Comparison of ENCODE assay signal across 9 cellular contexts in genomic region chr16:21277045-21277926, GRCh38. TPM values are rescaled to one million over a fixed set of nuclear protein-coding genes. Genes with fewer than 3 reads are reported as not detected.
A peak's percentile ranks its signal among the peaks of the same experiment; 100 is the strongest.
DNase-seq lines count a peak whose midpoint lies in the region; ATAC-seq, FAIRE-seq and TF ChIP-seq lines count a peak whose summit lies in the region.
"Had no signal": no experiment of that assay in that cellular context is flagged by ENCODE, and none has a peak within 500 bp of the region (broad histone marks: within the 10 kb centered on the region; RNA-seq: fewer than 3 reads in every experiment).

No MANE protein-coding gene starts in this region.

- H3K36me3 ChIP-seq in Peyer's patch (no peaks in the 10 kb centered on the region), heart right ventricle (peaks cover 0 to 25% (median 0%) of the 10 kb centered on the region in 9 donors), prostate gland (no peaks in the 10 kb centered on the region)

- no peaks in the 10 kb centered on the region for H3K9me3 ChIP-seq in Peyer's patch
- no peaks in the 10 kb centered on the region for H3K9me3 ChIP-seq in heart right ventricle
- H3K9me3 ChIP-seq in prostate gland = no peaks in the 10 kb centered on the region

- H3K27ac ChIP-seq in Peyer's patch (no peak overlapping the region), heart right ventricle (peak overlapping the region in 9 of 10 donors; percentile 14 to 94 (median 86)), prostate gland (peak overlapping the region in 1 of 2 donors; percentile 52)

- intact Hi-C loops in heart right ventricle (cut with DNase I) = loop anchor here in 2 of 10 donors (5.0 to 10.0 kb wide), 2 partner anchors 92 to 120 kb away; partner anchors contain the start of gene LDAF1 (in 1 of the 2)
- intact Hi-C loops in prostate gland (cut with DNase I) = loop anchor here (5.0 kb wide), 1 partner anchor 90 kb away; no protein-coding TSS in a partner anchor

- TF ChIP-seq POLR2A in Peyer's patch (IDR thresholded peaks at IDR 0.05) (no peak), prostate gland (IDR thresholded peaks at IDR 0.05) (no peak)

- ATAC-seq in heart right ventricle = peak; percentile 32 to 83 (median 76)
- no peak for ATAC-seq in HG02763 (IDR thresholded peaks at IDR 0.05; ENCODE audit: unreplicated experiment)

- H3K4me1 ChIP-seq in Peyer's patch = peaks cover 0 to 10% (median 0%) of the 10 kb centered on the region in 4 donors
- peaks cover 0 to 30% (median 12%) of the 10 kb centered on the region in 9 donors for H3K4me1 ChIP-seq in heart right ventricle
- no peaks in the 10 kb centered on the region for H3K4me1 ChIP-seq in prostate gland (replicated peaks)

- DNase-seq in GM19239 (ENCODE audit: insufficient read length, low spot score) = no peak
- no peak for DNase-seq in Peyer's patch
- DNase-seq in heart right ventricle = no peak
- DNase-seq in prostate gland (ENCODE audit: low spot score) = no peak
- DNase-seq in T-helper 9 cell = no peak
- no peak for DNase-seq in NCI-H1436 treated with DMSO at 0.1 percent for 48 hours (lab: John Stamatoyannopoulos, UW)
- no peak for DNase-seq in epidermal melanocyte (ENCODE audit: insufficient read length, low spot score)

- no peak for TF ChIP-seq CTCF in Peyer's patch (IDR thresholded peaks at IDR 0.05)
- peak in 2 of 9 donors; percentile 2 to 17 for TF ChIP-seq CTCF in heart right ventricle (IDR thresholded peaks at IDR 0.05)
- no peak for TF ChIP-seq CTCF in prostate gland (IDR thresholded peaks at IDR 0.05)

- WGBS in heart right ventricle, 2 donors = 53 to 57% methylated on average over 17 of the region's 17 CpGs
- WGBS in prostate gland = 65% methylated on average over 17 of the region's 17 CpGs

- H3K27me3 ChIP-seq in Peyer's patch (no peaks in the 10 kb centered on the region), heart right ventricle (peaks cover 0 to 76% (median 22%) of the 10 kb centered on the region in 7 donors), prostate gland (replicated peaks; ENCODE audit: insufficient read depth) (no peaks in the 10 kb centered on the region)

- H3K4me3 ChIP-seq in Peyer's patch (peak overlapping the region in 3 of 4 donors; percentile 42 to 53 (median 49)), heart right ventricle (peak overlapping the region; percentile 4 to 82 (median 61)), prostate gland (peak overlapping the region; percentile 36 to 45)

- FAIRE-seq in GM19239 (lab: Jason Lieb, UNC) = peak; percentile 53
- FAIRE-seq: islet of Langerhans had no signal

RNA-seq across cellular contexts. Expression of gene CRYM, which starts 0.8 kb away (rescaled TPM):
- 10 to 100 TPM in 1 of 4 donors, 1 to 10 TPM in 2, not detected in 1; 6.4 to 11.6 (median 9.1) TPM for total RNA-seq in Peyer's patch
- total RNA-seq in heart right ventricle = 100 to 1,000 TPM in 7 of 10 donors, 10 to 100 TPM in 3; 31.9 to 265 (median 186) TPM
- polyA plus RNA-seq in heart right ventricle = 10 to 100 TPM; 37.1 to 47.0 TPM
- 10 to 100 TPM; 44.3 to 59.5 TPM for total RNA-seq in prostate gland

RNA-seq across cellular contexts. Expression of gene ANKS4B, which starts 43.8 kb away (rescaled TPM):
- 100 to 1,000 TPM in 1 of 4 donors, 10 to 100 TPM in 3; 24.8 to 104 (median 90.3) TPM for total RNA-seq in Peyer's patch
- not detected for total RNA-seq in heart right ventricle
- not detected for polyA plus RNA-seq in heart right ventricle
- not detected for total RNA-seq in prostate gland

Comparison
In these comparisons a context has a peak if more than half of its experiments do, and no peak if none do; other contexts are left out.
1. H3K27ac ChIP-seq: peak in heart right ventricle (9 of 10); none in Peyer's patch (0 of 4).
2. RNA of gene ANKS4B, which starts 43.8 kb away (total RNA-seq): 24.8 to 104 TPM in Peyer's patch; not detected in heart right ventricle and not detected in prostate gland; every median in the first group is over 10 times any median in the second.
3. Peak in every context shown above with its lines, with median percentiles within 50 percentile points of each other: H3K4me3 ChIP-seq.